ENCODE assay signal across 14 cellular contexts in genomic region chr5:148697177-148697820, GRCh38. TPM values are rescaled to one million over a fixed set of nuclear protein-coding genes. Genes with fewer than 3 reads are reported as not detected.
DNase-seq lines count a peak whose midpoint lies in the region; ATAC-seq and TF ChIP-seq lines count a peak whose summit lies in the region.
"Had no signal": no experiment of that assay in that cellular context is flagged by ENCODE, and none has a peak within 500 bp of the region (broad histone marks: within the 10 kb centered on the region; RNA-seq: fewer than 3 reads in every experiment).

No MANE protein-coding gene starts in this region.

- in situ Hi-C loops in brain microvascular endothelial cell (cut with HindIII; ENCODE audit: low pct_ligation_motif_present, low sequenced_read_pairs) = no loop called here

- H3K9me3 Mint-ChIP-seq in immature natural killer cell = peaks cover 3 to 11% (median 5%) of the 10 kb centered on the region in 6 donors

- H3K36me3 Mint-ChIP-seq in immature natural killer cell = peaks cover 0 to 4% (median 3%) of the 10 kb centered on the region in 3 donors

- H3K4me1 Mint-ChIP-seq in immature natural killer cell = no peaks in the 10 kb centered on the region

- H3K4me1 ChIP-seq in uterus = no peaks in the 10 kb centered on the region

- no peak overlapping the region for H3K4me3 ChIP-seq in brain microvascular endothelial cell (ENCODE audit: low read depth, low read length)
- H3K4me3 ChIP-seq in uterus = no peak overlapping the region

- no peak for TF ChIP-seq POLR2A in uterus (IDR thresholded peaks at IDR 0.05)

- H3K27ac ChIP-seq in brain microvascular endothelial cell (no peak overlapping the region), uterus (peak overlapping the region; percentile 33 to 68)

- H3K36me3 ChIP-seq in brain microvascular endothelial cell (replicated peaks) (no peaks in the 10 kb centered on the region), uterus (no peaks in the 10 kb centered on the region)

- peaks cover 0 to 5% (median 4%) of the 10 kb centered on the region in 3 donors for H3K27me3 Mint-ChIP-seq in immature natural killer cell (ENCODE audit: low read depth in 3 of 3)

- DNase-seq in Right ventricle myocardium inferior (ENCODE audit: missing footprints) (no peak), cardiac septum (ENCODE audit: low spot score) (no peak), brain microvascular endothelial cell (peak; percentile 22), iris pigment epithelial cell (ENCODE audit: low read depth) (peak; percentile 2), uterus (peak; percentile 32 to 46), immature natural killer cell (no peak), NCI-H82 treated with DMSO at 0.1 percent for 48 hours (lab: John Stamatoyannopoulos, UW; ENCODE audit: unreplicated experiment) (no peak)
- DNase-seq: activated CD4-positive, CD25-positive, alpha-beta regulatory T cell; dermis blood vessel endothelial cell; GOT3; KBM-7; NCI-H2171; stimulated activated CD4-positive, alpha-beta T cell treated with anti-CD3 and anti-CD28 coated beads, Interleukin-12 subunit alpha, Interleukin-12 subunit beta, amount 100 ng/mL, for 4 hours had no signal

- no peak for TF ChIP-seq CTCF in brain microvascular endothelial cell (IDR thresholded peaks at IDR 0.05; ENCODE audit: low read depth, low read length, missing control alignments)
- no peak for TF ChIP-seq CTCF in uterus (IDR thresholded peaks at IDR 0.05)

- no peak overlapping the region for H3K4me3 Mint-ChIP-seq in immature natural killer cell

- intact Hi-C loops in Right ventricle myocardium inferior (cut with DNase I) (no loop called here), cardiac septum (cut with DNase I) (no loop called here), uterus (cut with DNase I; ENCODE audit: low total_unique reads) (no loop called here)

- no peaks in the 10 kb centered on the region for H3K27me3 ChIP-seq in brain microvascular endothelial cell (replicated peaks)
- H3K27me3 ChIP-seq in uterus = no peaks in the 10 kb centered on the region

- H3K27ac Mint-ChIP-seq in immature natural killer cell = no peak overlapping the region

- peak; percentile 62 for ATAC-seq in Right ventricle myocardium inferior
- no peak for ATAC-seq in HG03175 (IDR thresholded peaks at IDR 0.05; ENCODE audit: unreplicated experiment)

- no peaks in the 10 kb centered on the region for H3K9me3 ChIP-seq in uterus

RNA-seq across cellular contexts. Expression of gene HTR4, which starts 43.0 kb away (rescaled TPM):
- total RNA-seq in Right ventricle myocardium inferior (0.22 TPM), cardiac septum (0.70 TPM), uterus (under 1 TPM in 2 of 4 donors, not detected in 2; 0.26 to 0.40 TPM)
- polyA plus RNA-seq in immature natural killer cell = not detected
- total RNA-seq: dermis blood vessel endothelial cell had no signal

Comparison
In these comparisons a context has a peak if more than half of its experiments do, and no peak if none do; other contexts are left out.
1. DNase-seq: peak in brain microvascular endothelial cell (single experiment), iris pigment epithelial cell (single experiment) and uterus (2 of 2); none in Right ventricle myocardium inferior (single experiment), cardiac septum (single experiment), immature natural killer cell (0 of 3) and NCI-H82 treated with DMSO at 0.1 percent for 48 hours (single experiment).